7 cellular contexts compared by ENCODE assay signal in the genomic region with DNA sequence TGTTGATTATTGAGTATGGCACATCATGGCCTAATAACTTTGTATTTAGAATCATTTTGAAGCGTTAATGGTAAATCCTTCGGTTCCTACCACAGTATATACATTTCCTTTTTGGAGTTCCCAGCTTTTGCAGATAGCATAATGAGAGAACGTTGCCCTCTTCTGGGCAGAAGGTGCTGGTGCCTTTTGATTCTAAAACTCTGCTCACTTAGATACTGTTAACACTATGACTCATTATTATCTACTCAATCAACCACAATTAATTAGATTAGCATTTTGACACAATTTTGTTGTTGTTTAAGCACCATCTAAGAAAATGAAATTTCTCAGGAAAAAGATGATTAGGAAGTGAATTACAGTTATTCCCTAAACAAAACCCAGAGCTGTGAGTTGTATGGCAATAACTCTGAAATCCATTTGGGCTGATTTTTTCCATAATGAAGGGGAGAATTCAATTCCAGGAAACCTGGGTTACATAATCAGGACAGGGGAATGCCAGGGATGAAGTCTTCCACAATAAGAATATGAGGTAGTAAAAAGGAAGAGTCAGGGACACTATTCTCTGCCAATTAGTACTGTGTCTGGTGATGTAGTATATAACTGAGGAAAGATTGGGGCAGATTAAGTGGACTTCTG. TPM values are rescaled to one million over a fixed set of nuclear protein-coding genes. Genes with fewer than 3 reads are reported as not detected.
DNase-seq lines count a peak whose midpoint lies in the region; ATAC-seq and TF ChIP-seq lines count a peak whose summit lies in the region.

No MANE protein-coding gene starts in this region.

- H3F3A ChIP-seq in PC-3 (ENCODE audit: low read length, unreplicated experiment) = no peaks in the 10 kb centered on the region

- TF ChIP-seq POLR2A in body of pancreas (IDR thresholded peaks at IDR 0.05) = no peak

- in situ Hi-C loops in G401 (cut with HindIII; ENCODE audit: low sequenced_read_pairs) = no loop called here

- no peaks in the 10 kb centered on the region for H4K20me1 ChIP-seq in PC-3 (ENCODE audit: low read length)

- BruUV-seq in PC-3 (replicated peaks; lab: Mats Ljungman, UMichigan) = no TSS peak

- H3K9ac ChIP-seq in PC-3 (ENCODE audit: low read length) = no peak overlapping the region

- peak overlapping the region; percentile 70 for H2AFZ ChIP-seq in PC-3 (ENCODE audit: low read length)

- no peaks in the 10 kb centered on the region for H3K9me3 Mint-ChIP-seq in immature natural killer cell
- H3K9me3 Mint-ChIP-seq in stimulated activated memory B cell treated with anti-CD40 and anti-IgM and Interleukin-4, amounts not matched to agents 10 μg/mL and 1 μg/mL and 100 μg/mL, for 72 hours = no peaks in the 10 kb centered on the region

- no peaks in the 10 kb centered on the region for H3K27me3 ChIP-seq in PC-3 (ENCODE audit: low read length)
- no peaks in the 10 kb centered on the region for H3K27me3 ChIP-seq in body of pancreas

- H3K79me2 ChIP-seq in PC-3 (ENCODE audit: low read length) = no peaks in the 10 kb centered on the region

- TF ChIP-seq CTCF in PC-3 (conservative IDR thresholded peaks at IDR 0.05; ENCODE audit: low read depth, low read length) (peak; percentile 79), body of pancreas (IDR thresholded peaks at IDR 0.05) (peak; percentile 33 to 85 (median 79))

- peaks cover 0 to under 1% of the 10 kb centered on the region in 2 donors for H3K4me1 Mint-ChIP-seq in immature natural killer cell
- peaks cover 4% of the 10 kb centered on the region for H3K4me1 Mint-ChIP-seq in stimulated activated memory B cell treated with anti-CD40 and anti-IgM and Interleukin-4, amounts not matched to agents 10 μg/mL and 1 μg/mL and 100 μg/mL, for 72 hours

- H3K4me3 ChIP-seq in PC-3 (ENCODE audit: low read length) (peak overlapping the region; percentile 38; the same call in 1 of the 2 replicates), body of pancreas (no peak overlapping the region)

- WGBS in body of pancreas, 2 donors = 0% methylated on average over 3 of the region's 3 CpGs

- H3K27me3 Mint-ChIP-seq in immature natural killer cell (ENCODE audit: low read depth in 3 of 3) = peaks cover 1 to 5% (median 2%) of the 10 kb centered on the region in 3 donors
- H3K27me3 Mint-ChIP-seq in stimulated activated memory B cell treated with anti-CD40 and anti-IgM and Interleukin-4, amounts not matched to agents 10 μg/mL and 1 μg/mL and 100 μg/mL, for 72 hours = peaks cover 18% of the 10 kb centered on the region

- intact Hi-C loops in PC-3 (cut with micrococcal nuclease) = loop anchor here (1.0 to 10.0 kb wide), 5 partner anchors 136 to 735 kb away; a partner anchor contains a TSS
- intact Hi-C loops in body of pancreas (cut with DNase I) = no loop called here

- ATAC-seq in GM21423 (IDR thresholded peaks at IDR 0.05; ENCODE audit: unreplicated experiment) = peak; percentile 74
- ATAC-seq in PC-3 = peak; percentile 78
- peak; percentile 85 for ATAC-seq in body of pancreas
- peak; percentile 71 for ATAC-seq in stimulated activated memory B cell treated with anti-CD40 and anti-IgM and Interleukin-4, amounts not matched to agents 10 μg/mL and 1 μg/mL and 100 μg/mL, for 72 hours

- POLR2A ChIA-PET in PC-3 (lab: Charles Lee; ENCODE audit: unreplicated experiment) = interaction anchor here (0.6 kb wide), 1 partner anchor 299 kb away, joined by 3 read pairs; no protein-coding TSS in a partner anchor

- no peaks in the 10 kb centered on the region for H3K36me3 Mint-ChIP-seq in immature natural killer cell
- no peaks in the 10 kb centered on the region for H3K36me3 Mint-ChIP-seq in stimulated activated memory B cell treated with anti-CD40 and anti-IgM and Interleukin-4, amounts not matched to agents 10 μg/mL and 1 μg/mL and 100 μg/mL, for 72 hours

- H3K4me1 ChIP-seq in PC-3 (ENCODE audit: insufficient read depth, low read length) (peaks cover 5% of the 10 kb centered on the region; the same call in 1 of the 2 replicates), body of pancreas (peaks cover 4% of the 10 kb centered on the region)

- no peaks in the 10 kb centered on the region for H3K9me2 ChIP-seq in PC-3 (replicated peaks; ENCODE audit: low read length)

- H3K36me3 ChIP-seq in PC-3 (ENCODE audit: low read depth, low read length) (no peaks in the 10 kb centered on the region), body of pancreas (replicated peaks in 1 of 2; ENCODE audit: insufficient read depth in 1 of 2, low read depth in 2 of 2) (no peaks in the 10 kb centered on the region)

- H3K27ac ChIP-seq in PC-3 (ENCODE audit: low read length) (no peak overlapping the region), body of pancreas (no peak overlapping the region)

- H3K4me2 ChIP-seq in PC-3 (ENCODE audit: low read length) = peak overlapping the region; percentile 75

- no peak for TF ChIP-seq EP300 in Ishikawa (IDR thresholded peaks at IDR 0.05; ENCODE audit: borderline replicate concordance)

- CTCF ChIA-PET in PC-3 (lab: Charles Lee) = interaction anchor here (0.6 to 2.5 kb wide), 10 partner anchors 12 to 1227 kb away, joined by 3 to 24 read pairs (median 3); a partner anchor contains a TSS

- H3K4me3 Mint-ChIP-seq in immature natural killer cell = no peak overlapping the region
- no peak overlapping the region for H3K4me3 Mint-ChIP-seq in stimulated activated memory B cell treated with anti-CD40 and anti-IgM and Interleukin-4, amounts not matched to agents 10 μg/mL and 1 μg/mL and 100 μg/mL, for 72 hours

- peak; percentile 80 for TF ChIP-seq RAD21 in Ishikawa (IDR thresholded peaks at IDR 0.05; ENCODE audit: low read depth)

- H3K9me3 ChIP-seq in PC-3 (ENCODE audit: low read length) (no peaks in the 10 kb centered on the region), body of pancreas (no peaks in the 10 kb centered on the region)

- H3K27ac Mint-ChIP-seq in immature natural killer cell = no peak overlapping the region
- H3K27ac Mint-ChIP-seq in stimulated activated memory B cell treated with anti-CD40 and anti-IgM and Interleukin-4, amounts not matched to agents 10 μg/mL and 1 μg/mL and 100 μg/mL, for 72 hours = no peak overlapping the region

- peak; percentile 62 for DNase-seq in G401 (ENCODE audit: low spot score)
- DNase-seq in PC-3 = peak; percentile 70
- peak; percentile 48 to 70 (median 59) for DNase-seq in body of pancreas
- DNase-seq in immature natural killer cell = peak; percentile 25 to 32 (median 31)

TF ChIP-seq in Ishikawa, 13 proteins besides CTCF, POLR2A, EP300 and RAD21:
- TF ChIP-seq, protein P1, sequence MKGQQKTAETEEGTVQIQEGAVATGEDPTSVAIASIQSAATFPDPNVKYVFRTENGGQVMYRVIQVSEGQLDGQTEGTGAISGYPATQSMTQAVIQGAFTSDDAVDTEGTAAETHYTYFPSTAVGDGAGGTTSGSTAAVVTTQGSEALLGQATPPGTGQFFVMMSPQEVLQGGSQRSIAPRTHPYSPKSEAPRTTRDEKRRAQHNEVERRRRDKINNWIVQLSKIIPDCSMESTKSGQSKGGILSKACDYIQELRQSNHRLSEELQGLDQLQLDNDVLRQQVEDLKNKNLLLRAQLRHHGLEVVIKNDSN (IDR thresholded peaks at IDR 0.05) = no peak

RNA-seq across cellular contexts. Expression of a gene that starts 11.5 kb away (rescaled TPM):
- 43.0 and 60.2 TPM in 2 replicates for total RNA-seq in G401 (2014; rRNA removed; shearing (Covaris generic))
- total RNA-seq in PC-3 (2014; rRNA removed) = 53.6 and 64.0 TPM in 2 replicates
- 100 to 1,000 TPM in 1 of 2 donors, 10 to 100 TPM in 1; 53.7 to 123 TPM for total RNA-seq in body of pancreas
- 100 to 1,000 TPM in 1 of 3 donors, 10 to 100 TPM in 2; 52.2 to 102 (median 61.8) TPM for polyA plus RNA-seq in immature natural killer cell
